2 cellular contexts compared by ENCODE assay signal in genomic region chr2:46847185-46847710, GRCh38.
TF ChIP-seq lines count a peak whose summit lies in the region.

No MANE protein-coding gene starts in this region.

TF ChIP-seq in A549, 52 proteins besides CTCF, POLR2A, EP300 and RAD21 (continued from another document):
- TF ChIP-seq REST (IDR thresholded peaks at IDR 0.05), result no peak
- no peak for TF ChIP-seq FOXS1 (CRISPR knock-in tag; IDR thresholded peaks at IDR 0.05)
- TF ChIP-seq CBX8 (IDR thresholded peaks at IDR 0.05), result no peak
- no peak for TF ChIP-seq RCOR1 (IDR thresholded peaks at IDR 0.05; ENCODE audit: low read depth, low read length)
- no peak for TF ChIP-seq ZSCAN20 (CRISPR knock-in tag; IDR thresholded peaks at IDR 0.05)
- no peak for TF ChIP-seq RARB (CRISPR knock-in tag; IDR thresholded peaks at IDR 0.05)
- TF ChIP-seq HOXA7 (CRISPR knock-in tag; IDR thresholded peaks at IDR 0.05), result no peak
- no peak for TF ChIP-seq MAFK (IDR thresholded peaks at IDR 0.05; ENCODE audit: partially characterized antibody)
- TF ChIP-seq NR3C1 (IDR thresholded peaks at IDR 0.05), result no peak
TF ChIP-seq in A549: peak in this region for 10.

TF ChIP-seq in HepG2, 621 proteins besides CTCF, POLR2A, EP300 and RAD21 (continued from another document and continues in another):
- no peak for TF ChIP-seq CREB3 (CRISPR knock-in tag; IDR thresholded peaks at IDR 0.05)
- no peak for TF ChIP-seq ZXDC (CRISPR knock-in tag; IDR thresholded peaks at IDR 0.05)
- peak; percentile 83 for TF ChIP-seq GATAD2A (CRISPR knock-in tag; IDR thresholded peaks at IDR 0.05)
- no peak for TF ChIP-seq ZNF329 (CRISPR knock-in tag; IDR thresholded peaks at IDR 0.05; ENCODE audit: low read depth)
- TF ChIP-seq ZNF776 (CRISPR knock-in tag; IDR thresholded peaks at IDR 0.05), result no peak
- no peak for TF ChIP-seq SALL2 (CRISPR knock-in tag; IDR thresholded peaks at IDR 0.05)
- TF ChIP-seq MXI1 (IDR thresholded peaks at IDR 0.05; ENCODE audit: borderline replicate concordance, low read depth, low read length), result peak; percentile 35; the same call in 1 of the 3 replicates
- TF ChIP-seq HHEX (CRISPR knock-in tag; IDR thresholded peaks at IDR 0.05), result no peak
- no peak for TF ChIP-seq BRD4 (CRISPR knock-in tag; IDR thresholded peaks at IDR 0.05)
- no peak for TF ChIP-seq ZNF484 (CRISPR knock-in tag; IDR thresholded peaks at IDR 0.05; ENCODE audit: borderline replicate concordance, low read depth)
- TF ChIP-seq IRF9 (CRISPR knock-in tag; IDR thresholded peaks at IDR 0.05; ENCODE audit: borderline replicate concordance), result no peak
- no peak for TF ChIP-seq ZNF503 (CRISPR knock-in tag; IDR thresholded peaks at IDR 0.05)
- TF ChIP-seq DR1 (CRISPR knock-in tag; IDR thresholded peaks at IDR 0.05), result no peak
- TF ChIP-seq ZNF619 (CRISPR knock-in tag; IDR thresholded peaks at IDR 0.05), result no peak
- peak; percentile 47; the same call in 1 of the 2 replicates for TF ChIP-seq BCL6 (CRISPR knock-in tag; IDR thresholded peaks at IDR 0.05)
- TF ChIP-seq ELF3 (CRISPR knock-in tag; IDR thresholded peaks at IDR 0.05), result peak; percentile 85
- TF ChIP-seq ARID5B (CRISPR knock-in tag; IDR thresholded peaks at IDR 0.05), result peak; percentile 82
- peak; percentile 58; the same call in 1 of the 2 replicates for TF ChIP-seq KDM1A (CRISPR knock-in tag; IDR thresholded peaks at IDR 0.05)
- TF ChIP-seq SKIL (CRISPR knock-in tag; IDR thresholded peaks at IDR 0.05; ENCODE audit: borderline replicate concordance), result no peak
- no peak for TF ChIP-seq SOX6 (IDR thresholded peaks at IDR 0.05)
- TF ChIP-seq SOX6 (CRISPR knock-in tag; IDR thresholded peaks at IDR 0.05), result peak; percentile 60; the same call in 1 of the 2 replicates
- no peak for TF ChIP-seq ZNF143 (CRISPR knock-in tag; IDR thresholded peaks at IDR 0.05)
- TF ChIP-seq THAP9 (CRISPR knock-in tag; IDR thresholded peaks at IDR 0.05; ENCODE audit: borderline replicate concordance), result no peak
- 0 out of 2 replicates have a peak, but pooled peaks have one; percentile 23 for TF ChIP-seq ZNF644 (CRISPR knock-in tag; IDR thresholded peaks at IDR 0.05; ENCODE audit: low read depth)
- TF ChIP-seq ZBTB42 (CRISPR knock-in tag; IDR thresholded peaks at IDR 0.05), result no peak
- no peak for TF ChIP-seq ZC3H13 (CRISPR knock-in tag; IDR thresholded peaks at IDR 0.05)
- no peak for TF ChIP-seq ZBTB8A (CRISPR knock-in tag; IDR thresholded peaks at IDR 0.05; ENCODE audit: borderline replicate concordance, low read depth)
- TF ChIP-seq SMAD1 (CRISPR knock-in tag; IDR thresholded peaks at IDR 0.05; ENCODE audit: borderline replicate concordance, low read depth), result no peak
- TF ChIP-seq ZNF687 (CRISPR knock-in tag; IDR thresholded peaks at IDR 0.05), result peak; percentile 63
- TF ChIP-seq ZNF530 (CRISPR knock-in tag; IDR thresholded peaks at IDR 0.05; ENCODE audit: low read depth), result no peak
- no peak for TF ChIP-seq ATF5 (CRISPR knock-in tag; IDR thresholded peaks at IDR 0.05; ENCODE audit: low read depth)
- 0 out of 2 replicates have a peak, but pooled peaks have one; percentile 19 for TF ChIP-seq POGZ (CRISPR knock-in tag; IDR thresholded peaks at IDR 0.05)
